19 cellular contexts compared by ENCODE assay signal in genomic region chr7:117067322-117067721, GRCh38.
DNase-seq lines count a peak whose midpoint lies in the region; ATAC-seq, FAIRE-seq and TF ChIP-seq lines count a peak whose summit lies in the region.
"Had no signal": no experiment of that assay in that cellular context is flagged by ENCODE, and none has a peak within 500 bp of the region (broad histone marks: within the 10 kb centered on the region; RNA-seq: fewer than 3 reads in every experiment).

No MANE protein-coding gene starts in this region.

- no peak overlapping the region for H3K4me2 ChIP-seq in smooth muscle cell
- H3K4me2 ChIP-seq: PC-9 had no signal

- H4K20me1 ChIP-seq in smooth muscle cell (ENCODE audit: low read depth) = peaks cover 32% of the 10 kb centered on the region

- peaks cover 27% of the 10 kb centered on the region for H3K79me2 ChIP-seq in smooth muscle cell (ENCODE audit: low read depth)

- peak; percentile 64 for FAIRE-seq in GM12892 (lab: Jason Lieb, UNC)

- no peak overlapping the region for H2AFZ ChIP-seq in smooth muscle cell (ENCODE audit: low read depth)
- H2AFZ ChIP-seq: PC-9 had no signal

- H3K9ac ChIP-seq in SK-N-MC (ENCODE audit: insufficient read length) = no peak overlapping the region
- H3K9ac ChIP-seq in smooth muscle cell (ENCODE audit: low read depth) = no peak overlapping the region

- H3K9me3 Mint-ChIP-seq in effector memory CD8-positive, alpha-beta T cell = no peaks in the 10 kb centered on the region

- no peak for TF ChIP-seq POLR2A in GM12892 (IDR thresholded peaks at IDR 0.05; ENCODE audit: low read depth, low read length)

- H3K27ac ChIP-seq in SK-N-MC = peak overlapping the region; percentile 87
- H3K27ac ChIP-seq in smooth muscle cell (ENCODE audit: low read depth) = peak overlapping the region; percentile 3
- H3K27ac ChIP-seq: C4-2B, PC-9, SJCRH30 had no signal

- no peak for DNase-seq in GM12892 (ENCODE audit: insufficient read length)
- no peak for DNase-seq in SK-N-MC (ENCODE audit: low read depth, low spot score)
- DNase-seq in effector memory CD8-positive, alpha-beta T cell = no peak
- no peak for DNase-seq in smooth muscle cell (lab: John Stamatoyannopoulos, UW; ENCODE audit: unreplicated experiment)
- DNase-seq in activated CD4-positive, CD25-positive, alpha-beta regulatory T cell (lab: John Stamatoyannopoulos, UW) = no peak
- DNase-seq in activated CD4-positive, alpha-beta T cell treated with anti-CD3 and anti-CD28 coated beads, Interleukin-2, amount 50 U/mL, for 4 hours = no peak
- DNase-seq: COR-L47, GF-D8, HCEC 1CT, KG1, NCI-H1048, NCI-H146, NCI-H2081 treated with DMSO at 0.1 percent for 48 hours, NCI-H510A treated with DMSO at 0.1 percent for 48 hours, NCI-H82, SJCRH30 had no signal

- no peaks in the 10 kb centered on the region for H3K27me3 ChIP-seq in smooth muscle cell (ENCODE audit: low read depth)
- H3K27me3 ChIP-seq: SJCRH30 had no signal

- H3K36me3 ChIP-seq in SK-N-MC (ENCODE audit: insufficient read depth, low read length) = no peaks in the 10 kb centered on the region
- H3K36me3 ChIP-seq in smooth muscle cell (ENCODE audit: low read depth) = no peaks in the 10 kb centered on the region
- H3K36me3 ChIP-seq: SJCRH30 had no signal

- H3F3A ChIP-seq in smooth muscle cell (ENCODE audit: low read depth) = no peaks in the 10 kb centered on the region

- no peak for TF ChIP-seq CTCF in smooth muscle cell (IDR thresholded peaks at IDR 0.05; ENCODE audit: borderline replicate concordance, insufficient read depth, poor library complexity, severe bottlenecking)

- H3K27ac Mint-ChIP-seq in effector memory CD8-positive, alpha-beta T cell = peak overlapping the region; percentile 49 to 50

- H3K4me3 Mint-ChIP-seq in effector memory CD8-positive, alpha-beta T cell = no peak overlapping the region

- ATAC-seq in effector memory CD8-positive, alpha-beta T cell (replicated peaks) = no peak
- no peak for ATAC-seq in HG02759 (IDR thresholded peaks at IDR 0.05; ENCODE audit: unreplicated experiment)

- H3K4me1 ChIP-seq in smooth muscle cell (ENCODE audit: low read depth) = peaks cover 2% of the 10 kb centered on the region

- no peaks in the 10 kb centered on the region for H3K9me3 ChIP-seq in SK-N-MC (ENCODE audit: low read depth, low read length)
- H3K9me3 ChIP-seq in smooth muscle cell (replicated peaks; ENCODE audit: low read depth) = no peaks in the 10 kb centered on the region
- H3K9me3 ChIP-seq: SJCRH30 had no signal

- no peaks in the 10 kb centered on the region for H3K36me3 Mint-ChIP-seq in effector memory CD8-positive, alpha-beta T cell (ENCODE audit: insufficient read depth)

- WGBS in smooth muscle cell (ENCODE audit: low lambda C conversion rate) = 78% methylated on average over 1 of the region's 1 CpG

- peaks cover 6 to 19% of the 10 kb centered on the region in 2 donors for H3K4me1 Mint-ChIP-seq in effector memory CD8-positive, alpha-beta T cell (ENCODE audit: low read depth in 2 of 2)

- H3K4me3 ChIP-seq in SK-N-MC = peak overlapping the region; percentile 34
- H3K4me3 ChIP-seq in smooth muscle cell = no peak overlapping the region
- H3K4me3 ChIP-seq: PC-9, SJCRH30 had no signal

- no peaks in the 10 kb centered on the region for H3K27me3 Mint-ChIP-seq in effector memory CD8-positive, alpha-beta T cell
